ENCODE assay signal across 8 cellular contexts in the genomic region with DNA sequence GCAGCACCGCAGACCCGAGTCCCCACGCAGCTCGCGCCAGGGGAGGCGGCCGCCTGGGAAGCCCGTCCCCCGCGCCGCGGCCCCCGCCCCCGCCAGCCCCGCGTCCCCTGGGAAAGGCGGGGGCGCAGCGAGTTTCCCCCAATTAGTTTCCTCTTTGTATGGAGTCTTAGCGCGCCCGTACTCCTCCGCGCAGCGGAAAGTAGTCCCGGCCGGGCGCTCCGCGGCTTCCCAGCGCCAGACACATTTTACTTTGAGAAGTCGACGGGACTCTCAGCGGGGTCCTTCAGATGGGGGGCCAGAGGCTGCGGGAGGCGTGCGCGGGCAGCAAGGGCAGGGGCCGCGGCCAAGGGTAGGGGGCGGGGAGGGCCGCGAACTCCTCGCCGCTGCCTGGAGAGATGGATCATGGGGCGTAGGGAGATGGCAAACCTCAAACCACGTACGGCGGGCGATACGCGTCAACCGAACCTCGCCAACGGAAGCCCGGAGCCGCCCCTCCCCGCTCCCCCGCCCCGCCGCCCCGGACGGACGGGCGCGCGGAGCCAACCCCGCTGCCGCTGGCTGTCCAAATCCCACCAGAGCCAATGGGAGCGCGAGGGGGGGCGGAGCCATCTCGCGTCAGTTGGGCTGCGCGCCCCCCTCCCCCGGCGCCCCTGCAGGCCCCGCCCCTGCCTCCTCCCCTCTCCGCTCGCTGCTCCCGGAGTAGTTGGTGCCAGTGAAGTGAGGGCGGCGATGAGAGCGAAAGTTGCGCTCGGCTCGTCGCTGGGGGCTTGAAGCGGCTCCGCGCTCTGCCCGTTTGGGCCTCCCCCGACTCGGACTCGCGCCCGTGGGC. TPM values are rescaled to one million over a fixed set of nuclear protein-coding genes. Genes with fewer than 3 reads are reported as not detected.
DNase-seq lines count a peak whose midpoint lies in the region; ATAC-seq and TF ChIP-seq lines count a peak whose summit lies in the region.

RCOR1 (plus strand) TSS at position 706 of the 829 bp plus-strand sequence. CDS start 238 bp downstream, outside the sequence.

- H3K9me3 ChIP-seq in prostate gland, result no peaks in the 10 kb centered on the region

- H3K27me3 ChIP-seq in prostate gland (replicated peaks; ENCODE audit: insufficient read depth), result no peaks in the 10 kb centered on the region

- peak; percentile 64 for ATAC-seq in GM18505 (IDR thresholded peaks at IDR 0.05; ENCODE audit: unreplicated experiment)
- peak; percentile 74 for ATAC-seq in HG02970 (IDR thresholded peaks at IDR 0.05; ENCODE audit: low FRiP score, unreplicated experiment)
- ATAC-seq in left ventricle myocardium superior, result peak; percentile 94

- H3K27ac ChIP-seq in angular gyrus (ENCODE audit: low read depth, low read length), result peak within 1 kb of the TSS; percentile 92
- H3K27ac ChIP-seq in prostate gland, result peak within 1 kb of the TSS; percentile 93 to 96

- DNase-seq in NCI-H187 treated with DMSO at 0.1 percent for 48 hours (lab: John Stamatoyannopoulos, UW) (peak; percentile 82), T-helper 2 cell (peak; percentile 97 to 99 (median 98)), left ventricle myocardium superior (peak; percentile 99), prostate gland (ENCODE audit: low spot score) (peak; percentile 99), ureter (ENCODE audit: low spot score) (peak; percentile 98)

- WGBS in prostate gland, result under 1% methylated on average over 51 of the region's 98 CpGs

- peak within 1 kb of the TSS; percentile 61 to 74 for H3K4me3 ChIP-seq in prostate gland

- TF ChIP-seq CTCF in prostate gland (IDR thresholded peaks at IDR 0.05), result no peak

- peak; percentile 94 for TF ChIP-seq POLR2A in GM18505 (IDR thresholded peaks at IDR 0.05; ENCODE audit: borderline replicate concordance, extremely low read depth, insufficient read depth, insufficient read length)
- peak; percentile 84 for TF ChIP-seq POLR2A in prostate gland (IDR thresholded peaks at IDR 0.05)

- intact Hi-C loops in left ventricle myocardium superior (cut with micrococcal nuclease), result no loop called here
- intact Hi-C loops in prostate gland (cut with DNase I), result loop anchor here (5.0 kb wide), 1 partner anchor 65 kb away; no protein-coding TSS in a partner anchor

- no peaks in the 10 kb centered on the region for H3K36me3 ChIP-seq in prostate gland

- no peaks in the 10 kb centered on the region for H3K4me1 ChIP-seq in prostate gland (replicated peaks)

RNA-seq across cellular contexts. Expression of gene RCOR1, which starts in this region (rescaled TPM):
- total RNA-seq in left ventricle myocardium superior, result 13.0 TPM
- 10 to 100 TPM; 14.4 to 26.6 TPM for total RNA-seq in prostate gland
- 21.9 TPM for total RNA-seq in ureter

Comparison
In these comparisons a context has a peak if more than half of its experiments do, and no peak if none do; other contexts are left out.
1. Peak in every context shown above with its lines: DNase-seq, ATAC-seq, H3K4me3 ChIP-seq and H3K27ac ChIP-seq.